22 cellular contexts compared by ENCODE assay signal in genomic region chr17:80729016-80729415, GRCh38.
A peak's percentile ranks its signal among the peaks of the same experiment; 100 is the strongest.
DNase-seq lines count a peak whose midpoint lies in the region; ATAC-seq, FAIRE-seq and TF ChIP-seq lines count a peak whose summit lies in the region.
"Had no signal": no experiment of that assay in that cellular context is flagged by ENCODE, and none has a peak within 500 bp of the region (broad histone marks: within the 10 kb centered on the region; RNA-seq: fewer than 3 reads in every experiment).

No MANE protein-coding gene starts in this region.

- H3K14ac ChIP-seq in H1 (ENCODE audit: insufficient read length), result no peak overlapping the region

- peaks cover 23% of the 10 kb centered on the region for H3K36me3 ChIP-seq in OCI-LY7 (ENCODE audit: insufficient read depth, low read length)
- H3K36me3 ChIP-seq in H1 (ENCODE audit: control insufficient read depth in 2 of 4, insufficient read depth in 4 of 4, low read length in 3 of 4), result no peaks in the 10 kb centered on the region
- H3K36me3 ChIP-seq in psoas muscle (ENCODE audit: insufficient read depth in 1 of 2, low read depth in 1 of 2), result no peaks in the 10 kb centered on the region

- intact Hi-C loops in OCI-LY7 (cut with micrococcal nuclease; ENCODE audit: unreplicated experiment) (no loop called here), psoas muscle (cut with DNase I) (no loop called here)

- H2AFZ ChIP-seq in OCI-LY7 (ENCODE audit: low read length) (no peak overlapping the region), H1 (ENCODE audit: low read length) (no peak overlapping the region)

- no peak overlapping the region for H3K4me3 ChIP-seq in OCI-LY7 (ENCODE audit: low read depth, low read length, poor library complexity, severe bottlenecking)
- no peak overlapping the region for H3K4me3 ChIP-seq in H1 (ENCODE audit: extremely low read depth in 1 of 4, insufficient read depth in 2 of 4, low read depth in 3 of 4, low read length in 4 of 4)
- H3K4me3 ChIP-seq in psoas muscle, result no peak overlapping the region
- H3K4me3 ChIP-seq: BLaER1 had no signal

- H2BK15ac ChIP-seq in H1 (ENCODE audit: low read length), result no peak overlapping the region

- no TSS peak for BruUV-seq in OCI-LY7 (replicated peaks; lab: Mats Ljungman, UMichigan)

- no peak overlapping the region for H4K91ac ChIP-seq in H1 (replicated peaks; ENCODE audit: insufficient read length, low read length)

- H3K4me2 ChIP-seq in OCI-LY7 (ENCODE audit: low read length) (peak overlapping the region; percentile 31; the same call in 1 of the 2 replicates), H1 (ENCODE audit: insufficient read depth in 1 of 2, low read depth in 2 of 2, low read length in 2 of 2) (no peak overlapping the region)
- H3K4me2 ChIP-seq: BLaER1 had no signal

- ATAC-seq in psoas muscle (no peak), HG02973 (IDR thresholded peaks at IDR 0.05; ENCODE audit: unreplicated experiment) (no peak)
- ATAC-seq: Panc1 had no signal

- TF ChIP-seq RAD21 in H1 (IDR thresholded peaks at IDR 0.05 in 1 of 2, conservative IDR thresholded peaks at IDR 0.05 in 1 of 2; ENCODE audit: low read depth in 2 of 2, low read length in 2 of 2), result no peak

- H3K27ac ChIP-seq in OCI-LY7 (ENCODE audit: low read depth, low read length, poor library complexity, severe bottlenecking) (no peak overlapping the region), H1 (ENCODE audit: low read depth, low read length) (no peak overlapping the region), psoas muscle (peak overlapping the region; percentile 4)
- H3K27ac ChIP-seq: 22Rv1, BLaER1, HL-60 had no signal

- H3K4me1 ChIP-seq in OCI-LY7 (ENCODE audit: insufficient read depth, low read length, poor library complexity, severe bottlenecking) (peaks cover 37% of the 10 kb centered on the region), H1 (replicated peaks in 1 of 4; ENCODE audit: control insufficient read depth in 3 of 4, insufficient read depth in 4 of 4, low read length in 3 of 4) (peaks cover 0 to 5% (median 2%) of the 10 kb centered on the region in 4 experiments; a peak in 1 of 7 replicates), psoas muscle (peaks cover 45% of the 10 kb centered on the region)

- H2BK12ac ChIP-seq in H1 (ENCODE audit: low read depth, low read length), result no peak overlapping the region

- H3K56ac ChIP-seq in H1 (replicated peaks; ENCODE audit: insufficient read length, low read depth, low read length), result no peak overlapping the region

- WGBS in H1 (ENCODE audit: extremely low coverage in 1 of 2, insufficient coverage in 1 of 2, insufficient read length in 1 of 2, insufficient replicate concordance in 2 of 2, low coverage in 1 of 2, low lambda C conversion rate in 2 of 2, missing lambda C conversion rate in 1 of 2), 2 experiments, result 83% methylated on average over 7 of the region's 7 CpGs; no CpG with 5 or more reads in 1 of the 2 experiments
- WGBS in psoas muscle, 3 donors, result 76 to 90% (median 88%) methylated on average over 7 of the region's 7 CpGs

- H4K5ac ChIP-seq in H1 (ENCODE audit: insufficient read length, low read depth, low read length), result no peak overlapping the region

- no peak overlapping the region for H3K18ac ChIP-seq in H1 (ENCODE audit: extremely low read depth, low read length)

- H4K8ac ChIP-seq in H1 (ENCODE audit: extremely low read depth, insufficient read depth, low read length), result no peak overlapping the region

- DNase-seq in NCI-H510A treated with DMSO at 0.1 percent for 48 hours (lab: John Stamatoyannopoulos, UW) (peak; percentile 64), NCI-H510A (lab: John Stamatoyannopoulos, UW) (no peak), OCI-LY7 (ENCODE audit: low spot score) (no peak), H1 (ENCODE audit: low read depth in 1 of 2, low spot score in 2 of 2) (no peak), psoas muscle (no peak), NCI-H1417 (lab: John Stamatoyannopoulos, UW) (no peak), NCI-H187 (lab: John Stamatoyannopoulos, UW) (no peak)
- DNase-seq: GDM1, GOT3, MV-4-11, NCI-H1436, NCI-H2029 treated with DMSO at 0.1 percent for 48 hours, NCI-H2171 treated with DMSO at 0.1 percent for 48 hours, NCI-H446 treated with DMSO at 0.1 percent for 48 hours had no signal

- TF ChIP-seq EP300 in H1 (IDR thresholded peaks at IDR 0.05; ENCODE audit: borderline replicate concordance in 1 of 2, low read depth in 2 of 2, low read length in 2 of 2), result no peak

- no peaks in the 10 kb centered on the region for H4K20me1 ChIP-seq in OCI-LY7 (ENCODE audit: insufficient read depth, low read length)
- H4K20me1 ChIP-seq in H1 (replicated peaks in 1 of 2; ENCODE audit: control insufficient read depth in 1 of 2, insufficient read depth in 2 of 2, low read length in 2 of 2), result peaks cover 1 to 2% of the 10 kb centered on the region in 2 experiments

- FAIRE-seq in H1 (lab: Jason Lieb, UNC), result peak; percentile 48
- FAIRE-seq: GM12891, GM18507, HTR-8/SVneo had no signal

- no peak overlapping the region for H2BK20ac ChIP-seq in H1 (ENCODE audit: low read length)

- H3K4ac ChIP-seq in H1 (replicated peaks; ENCODE audit: insufficient read length, low read depth, low read length), result no peak overlapping the region

- no peak overlapping the region for H2BK5ac ChIP-seq in H1 (ENCODE audit: low read depth, low read length)

- H3K23me2 ChIP-seq in H1 (ENCODE audit: low read depth, low read length), result no peaks in the 10 kb centered on the region

- no peak overlapping the region for H2AK5ac ChIP-seq in H1 (ENCODE audit: low read depth, low read length)

- H3K79me2 ChIP-seq in OCI-LY7 (ENCODE audit: insufficient read depth, low read depth, low read length) (peaks cover 3% of the 10 kb centered on the region; the same call in 1 of the 2 replicates), H1 (ENCODE audit: control insufficient read depth in 1 of 2, insufficient read depth in 2 of 2, low read length in 2 of 2) (no peaks in the 10 kb centered on the region)

- H3K9me2 ChIP-seq in OCI-LY7 (ENCODE audit: insufficient read depth, low read length), result no peaks in the 10 kb centered on the region

- no peak for TF ChIP-seq POLR2A in H1 (IDR thresholded peaks at IDR 0.05; ENCODE audit: control extremely low read depth in 1 of 2, low read depth in 2 of 2, low read length in 2 of 2)

- TF ChIP-seq CTCF in OCI-LY7 (conservative IDR thresholded peaks at IDR 0.05; ENCODE audit: low read length) (no peak), H1 (IDR thresholded peaks at IDR 0.05; ENCODE audit: control extremely low read depth in 1 of 3, insufficient read depth in 1 of 3, low read depth in 1 of 3, low read length in 3 of 3) (no peak), psoas muscle (IDR thresholded peaks at IDR 0.05) (no peak)

- no peak overlapping the region for H3K23ac ChIP-seq in H1 (ENCODE audit: insufficient read length)

- H2BK120ac ChIP-seq in H1 (replicated peaks; ENCODE audit: low read depth, low read length), result no peak overlapping the region

- no peaks in the 10 kb centered on the region for H3K27me3 ChIP-seq in H1 (replicated peaks in 1 of 4; ENCODE audit: control insufficient read depth in 3 of 4, extremely low read depth in 1 of 4, insufficient read depth in 3 of 4, low read length in 3 of 4)
- H3K27me3 ChIP-seq in psoas muscle (ENCODE audit: insufficient read depth in 3 of 3, low read length in 2 of 3), result no peaks in the 10 kb centered on the region
- H3K27me3 ChIP-seq: BLaER1 had no signal

- CTCF ChIA-PET in OCI-LY7 (lab: Charles Lee; ENCODE audit: unreplicated experiment) (no interaction called here), H1 (lab: Charles Lee; ENCODE audit: partially characterized antibody) (interaction anchor here (1.8 kb wide), 1 partner anchor 9 kb away, joined by 4 read pairs; no protein-coding TSS in a partner anchor)

- no peaks in the 10 kb centered on the region for H3K9me3 ChIP-seq in OCI-LY7 (ENCODE audit: low read length)
- no peaks in the 10 kb centered on the region for H3K9me3 ChIP-seq in H1 (ENCODE audit: insufficient read depth in 2 of 2, low read depth in 1 of 2, low read length in 1 of 2)
- H3K9me3 ChIP-seq in psoas muscle, result no peaks in the 10 kb centered on the region
- H3K9me3 ChIP-seq: BLaER1 had no signal

- peaks cover 8% of the 10 kb centered on the region; the same call in 1 of the 2 replicates for H3K79me1 ChIP-seq in H1 (ENCODE audit: low read depth, low read length)

- no peak overlapping the region for H3K9ac ChIP-seq in H1 (replicated peaks in 1 of 4; ENCODE audit: extremely low read depth in 1 of 4, low read depth in 3 of 4, low read length in 3 of 4)
- H3K9ac ChIP-seq: BLaER1 had no signal

- POLR2A ChIA-PET in OCI-LY7 (lab: Charles Lee), result no interaction called here
- POLR2A ChIA-PET in H1 (lab: Charles Lee; ENCODE audit: partially characterized antibody), result no interaction called here

TF ChIP-seq in H1, 55 proteins besides CTCF, POLR2A, EP300 and RAD21 (continues in another document):
- TF ChIP-seq TCF12 (IDR thresholded peaks at IDR 0.05; ENCODE audit: low read depth, low read length) (no peak), HDAC6 (IDR thresholded peaks at IDR 0.05; ENCODE audit: low read depth, low read length) (no peak)
